8 cellular contexts compared by ENCODE assay signal in the genomic region with DNA sequence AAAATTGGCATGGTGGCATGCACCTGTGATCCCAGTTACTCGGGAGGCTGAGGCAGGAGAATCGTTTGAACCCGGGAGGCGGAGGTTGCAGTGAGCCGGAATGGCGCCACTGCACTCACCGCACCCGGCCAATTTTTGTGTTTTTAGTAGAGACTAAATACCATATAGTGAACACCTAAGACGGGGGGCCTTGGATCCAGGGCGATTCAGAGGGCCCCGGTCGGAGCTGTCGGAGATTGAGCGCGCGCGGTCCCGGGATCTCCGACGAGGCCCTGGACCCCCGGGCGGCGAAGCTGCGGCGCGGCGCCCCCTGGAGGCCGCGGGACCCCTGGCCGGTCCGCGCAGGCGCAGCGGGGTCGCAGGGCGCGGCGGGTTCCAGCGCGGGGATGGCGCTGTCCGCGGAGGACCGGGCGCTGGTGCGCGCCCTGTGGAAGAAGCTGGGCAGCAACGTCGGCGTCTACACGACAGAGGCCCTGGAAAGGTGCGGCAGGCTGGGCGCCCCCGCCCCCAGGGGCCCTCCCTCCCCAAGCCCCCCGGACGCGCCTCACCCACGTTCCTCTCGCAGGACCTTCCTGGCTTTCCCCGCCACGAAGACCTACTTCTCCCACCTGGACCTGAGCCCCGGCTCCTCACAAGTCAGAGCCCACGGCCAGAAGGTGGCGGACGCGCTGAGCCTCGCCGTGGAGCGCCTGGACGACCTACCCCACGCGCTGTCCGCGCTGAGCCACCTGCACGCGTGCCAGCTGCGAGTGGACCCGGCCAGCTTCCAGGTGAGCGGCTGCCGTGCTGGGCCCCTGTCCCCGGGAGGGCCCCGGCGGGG.
DNase-seq lines count a peak whose midpoint lies in the region; ATAC-seq and TF ChIP-seq lines count a peak whose summit lies in the region.

A gene (plus strand): TSS at position 359 of the 820 bp plus-strand sequence. CDS start 28 bp downstream, at position 387.

- H3K4me3 Mint-ChIP-seq in activated naive CD8-positive, alpha-beta T cell treated with anti-CD3 and anti-CD28 coated beads, Interleukin-2, amount 50 U/mL, for 24 hours = no peak within 1 kb of the TSS

- peak; percentile 7 for TF ChIP-seq CTCF in GM10248 (IDR thresholded peaks at IDR 0.05; ENCODE audit: control extremely low read depth, extremely low read depth, low read depth, missing control alignments)

- H3K27me3 Mint-ChIP-seq in activated naive CD8-positive, alpha-beta T cell treated with anti-CD3 and anti-CD28 coated beads, Interleukin-2, amount 50 U/mL, for 24 hours = peaks cover 33% of the 10 kb centered on the region

- peaks cover 10% of the 10 kb centered on the region for H3K4me1 Mint-ChIP-seq in activated naive CD8-positive, alpha-beta T cell treated with anti-CD3 and anti-CD28 coated beads, Interleukin-2, amount 50 U/mL, for 24 hours

- no peaks in the 10 kb centered on the region for H3K9me3 ChIP-seq in iPS-18a (ENCODE audit: control insufficient read depth, low read depth, low read length)

- no peak within 1 kb of the TSS for H3K27ac ChIP-seq in iPS-18a (ENCODE audit: low read length)

- DNase-seq in GM10248 (ENCODE audit: extremely low spot score) (peak; percentile 73), NCI-H2227 (lab: John Stamatoyannopoulos, UW; ENCODE audit: unreplicated experiment) (peak; percentile 69), SW 1271 (lab: John Stamatoyannopoulos, UW) (no peak)
- peak; percentile 74 for DNase-seq in activated naive CD8-positive, alpha-beta T cell treated with anti-CD3 and anti-CD28 coated beads, Interleukin-2, amount 50 U/mL, for 24 hours
- DNase-seq in stimulated activated CD4-positive, alpha-beta T cell treated with anti-CD3 and anti-CD28 coated beads, Interleukin-4, amount 100 ng/mL, for 48 hours (ENCODE audit: low read depth in 2 of 2) = peak; percentile 23 to 31

- H3K9me3 Mint-ChIP-seq in activated naive CD8-positive, alpha-beta T cell treated with anti-CD3 and anti-CD28 coated beads, Interleukin-2, amount 50 U/mL, for 24 hours = no peaks in the 10 kb centered on the region

- peak; percentile 34 for ATAC-seq in activated naive CD8-positive, alpha-beta T cell treated with anti-CD3 and anti-CD28 coated beads, Interleukin-2, amount 50 U/mL, for 24 hours
- ATAC-seq in HG03139 (IDR thresholded peaks at IDR 0.05; ENCODE audit: unreplicated experiment) (no peak), GM19452 (IDR thresholded peaks at IDR 0.05; ENCODE audit: unreplicated experiment) (no peak)

- H3K27me3 ChIP-seq in iPS-18a (ENCODE audit: control insufficient read depth, insufficient read depth, low read length) = peaks cover 54% of the 10 kb centered on the region

- no peak within 1 kb of the TSS for H3K27ac Mint-ChIP-seq in activated naive CD8-positive, alpha-beta T cell treated with anti-CD3 and anti-CD28 coated beads, Interleukin-2, amount 50 U/mL, for 24 hours

- H3K36me3 ChIP-seq in iPS-18a (ENCODE audit: control insufficient read depth, low read depth, low read length) = peaks cover 4% of the 10 kb centered on the region

- CTCF ChIA-PET in GM10248 (lab: Yijun Ruan, JAX) = interaction anchor here (0.7 to 3.7 kb wide), 9 partner anchors 14 to 202 kb away, joined by 3 to 34 read pairs (median 3); no protein-coding TSS in a partner anchor

- peak within 1 kb of the TSS; percentile 13 for H3K4me3 ChIP-seq in iPS-18a (ENCODE audit: low read length)

- H3K9ac ChIP-seq in iPS-18a (ENCODE audit: low read length) = no peak within 1 kb of the TSS

- POLR2A ChIA-PET in GM10248 (lab: Yijun Ruan, JAX) = no interaction called here

- no peaks in the 10 kb centered on the region for H3K36me3 Mint-ChIP-seq in activated naive CD8-positive, alpha-beta T cell treated with anti-CD3 and anti-CD28 coated beads, Interleukin-2, amount 50 U/mL, for 24 hours (ENCODE audit: low read depth)

- H3K4me1 ChIP-seq in iPS-18a (ENCODE audit: control insufficient read depth, low read depth, low read length) = no peaks in the 10 kb centered on the region

Comparison
In these comparisons a context has a peak if more than half of its experiments do, and no peak if none do; other contexts are left out.
1. DNase-seq: peak in GM10248 (single experiment), NCI-H2227 (single experiment), activated naive CD8-positive, alpha-beta T cell treated with anti-CD3 and anti-CD28 coated beads, Interleukin-2, amount 50 U/mL, for 24 hours (single experiment) and stimulated activated CD4-positive, alpha-beta T cell treated with anti-CD3 and anti-CD28 coated beads, Interleukin-4, amount 100 ng/mL, for 48 hours (2 of 2); none in SW 1271 (0 of 2).